ENCODE assay signal across 1 cellular context in the genomic region with DNA sequence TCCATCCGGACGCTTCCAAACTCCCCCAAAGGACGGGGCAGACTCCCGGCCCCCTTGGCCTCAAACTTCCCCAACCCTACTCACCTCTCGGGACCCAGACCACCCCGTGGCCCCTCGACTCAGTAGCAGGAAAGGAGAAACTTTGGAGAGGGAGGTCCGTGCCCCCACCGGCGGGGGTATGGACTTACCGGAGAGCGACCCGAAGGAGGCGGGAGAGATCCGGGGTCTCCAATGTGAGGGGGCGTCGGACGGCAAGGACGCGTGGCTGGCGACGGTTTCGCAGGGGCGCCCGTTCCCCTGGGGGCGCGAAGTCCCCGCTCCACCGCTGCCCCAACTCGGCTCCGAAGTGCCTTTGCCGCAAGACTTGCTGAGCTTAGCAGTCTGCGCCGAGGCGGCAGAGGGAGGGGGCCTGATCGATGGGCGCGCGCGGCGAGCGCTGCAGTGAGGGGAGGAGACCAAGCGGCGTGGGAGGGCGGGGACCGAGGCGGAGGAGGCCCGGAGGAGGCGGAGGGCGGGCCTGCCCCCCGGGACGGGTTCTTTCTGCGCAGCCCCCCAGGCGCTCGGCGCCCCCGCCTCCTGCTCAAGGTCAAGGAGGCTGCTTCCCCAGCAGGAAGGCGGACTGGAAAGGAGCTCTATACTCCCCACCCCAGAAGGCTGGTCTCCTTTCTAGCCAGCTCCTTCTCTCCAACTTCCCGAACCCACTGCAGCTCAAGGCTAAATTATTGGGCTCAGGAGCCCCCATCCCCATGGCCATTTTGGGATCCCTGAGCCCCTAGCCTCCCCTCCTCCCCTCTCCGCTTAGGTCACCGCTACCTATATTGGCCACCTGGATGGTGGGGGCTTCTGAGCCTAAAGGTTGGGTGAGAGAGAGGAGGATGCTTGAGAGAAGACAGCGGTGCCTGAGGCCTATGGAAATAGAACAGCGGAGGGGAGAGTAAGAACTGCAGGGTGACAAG.
TF ChIP-seq lines count a peak whose summit lies in the region.

SYT2 (minus strand) TSS at position 385 of the 956 bp plus-strand sequence. CDS start 104,682 bp downstream, outside the sequence.

TF ChIP-seq in H1, 55 proteins besides CTCF, POLR2A, EP300 and RAD21 (continued from another document):
- TF ChIP-seq, protein P1, sequence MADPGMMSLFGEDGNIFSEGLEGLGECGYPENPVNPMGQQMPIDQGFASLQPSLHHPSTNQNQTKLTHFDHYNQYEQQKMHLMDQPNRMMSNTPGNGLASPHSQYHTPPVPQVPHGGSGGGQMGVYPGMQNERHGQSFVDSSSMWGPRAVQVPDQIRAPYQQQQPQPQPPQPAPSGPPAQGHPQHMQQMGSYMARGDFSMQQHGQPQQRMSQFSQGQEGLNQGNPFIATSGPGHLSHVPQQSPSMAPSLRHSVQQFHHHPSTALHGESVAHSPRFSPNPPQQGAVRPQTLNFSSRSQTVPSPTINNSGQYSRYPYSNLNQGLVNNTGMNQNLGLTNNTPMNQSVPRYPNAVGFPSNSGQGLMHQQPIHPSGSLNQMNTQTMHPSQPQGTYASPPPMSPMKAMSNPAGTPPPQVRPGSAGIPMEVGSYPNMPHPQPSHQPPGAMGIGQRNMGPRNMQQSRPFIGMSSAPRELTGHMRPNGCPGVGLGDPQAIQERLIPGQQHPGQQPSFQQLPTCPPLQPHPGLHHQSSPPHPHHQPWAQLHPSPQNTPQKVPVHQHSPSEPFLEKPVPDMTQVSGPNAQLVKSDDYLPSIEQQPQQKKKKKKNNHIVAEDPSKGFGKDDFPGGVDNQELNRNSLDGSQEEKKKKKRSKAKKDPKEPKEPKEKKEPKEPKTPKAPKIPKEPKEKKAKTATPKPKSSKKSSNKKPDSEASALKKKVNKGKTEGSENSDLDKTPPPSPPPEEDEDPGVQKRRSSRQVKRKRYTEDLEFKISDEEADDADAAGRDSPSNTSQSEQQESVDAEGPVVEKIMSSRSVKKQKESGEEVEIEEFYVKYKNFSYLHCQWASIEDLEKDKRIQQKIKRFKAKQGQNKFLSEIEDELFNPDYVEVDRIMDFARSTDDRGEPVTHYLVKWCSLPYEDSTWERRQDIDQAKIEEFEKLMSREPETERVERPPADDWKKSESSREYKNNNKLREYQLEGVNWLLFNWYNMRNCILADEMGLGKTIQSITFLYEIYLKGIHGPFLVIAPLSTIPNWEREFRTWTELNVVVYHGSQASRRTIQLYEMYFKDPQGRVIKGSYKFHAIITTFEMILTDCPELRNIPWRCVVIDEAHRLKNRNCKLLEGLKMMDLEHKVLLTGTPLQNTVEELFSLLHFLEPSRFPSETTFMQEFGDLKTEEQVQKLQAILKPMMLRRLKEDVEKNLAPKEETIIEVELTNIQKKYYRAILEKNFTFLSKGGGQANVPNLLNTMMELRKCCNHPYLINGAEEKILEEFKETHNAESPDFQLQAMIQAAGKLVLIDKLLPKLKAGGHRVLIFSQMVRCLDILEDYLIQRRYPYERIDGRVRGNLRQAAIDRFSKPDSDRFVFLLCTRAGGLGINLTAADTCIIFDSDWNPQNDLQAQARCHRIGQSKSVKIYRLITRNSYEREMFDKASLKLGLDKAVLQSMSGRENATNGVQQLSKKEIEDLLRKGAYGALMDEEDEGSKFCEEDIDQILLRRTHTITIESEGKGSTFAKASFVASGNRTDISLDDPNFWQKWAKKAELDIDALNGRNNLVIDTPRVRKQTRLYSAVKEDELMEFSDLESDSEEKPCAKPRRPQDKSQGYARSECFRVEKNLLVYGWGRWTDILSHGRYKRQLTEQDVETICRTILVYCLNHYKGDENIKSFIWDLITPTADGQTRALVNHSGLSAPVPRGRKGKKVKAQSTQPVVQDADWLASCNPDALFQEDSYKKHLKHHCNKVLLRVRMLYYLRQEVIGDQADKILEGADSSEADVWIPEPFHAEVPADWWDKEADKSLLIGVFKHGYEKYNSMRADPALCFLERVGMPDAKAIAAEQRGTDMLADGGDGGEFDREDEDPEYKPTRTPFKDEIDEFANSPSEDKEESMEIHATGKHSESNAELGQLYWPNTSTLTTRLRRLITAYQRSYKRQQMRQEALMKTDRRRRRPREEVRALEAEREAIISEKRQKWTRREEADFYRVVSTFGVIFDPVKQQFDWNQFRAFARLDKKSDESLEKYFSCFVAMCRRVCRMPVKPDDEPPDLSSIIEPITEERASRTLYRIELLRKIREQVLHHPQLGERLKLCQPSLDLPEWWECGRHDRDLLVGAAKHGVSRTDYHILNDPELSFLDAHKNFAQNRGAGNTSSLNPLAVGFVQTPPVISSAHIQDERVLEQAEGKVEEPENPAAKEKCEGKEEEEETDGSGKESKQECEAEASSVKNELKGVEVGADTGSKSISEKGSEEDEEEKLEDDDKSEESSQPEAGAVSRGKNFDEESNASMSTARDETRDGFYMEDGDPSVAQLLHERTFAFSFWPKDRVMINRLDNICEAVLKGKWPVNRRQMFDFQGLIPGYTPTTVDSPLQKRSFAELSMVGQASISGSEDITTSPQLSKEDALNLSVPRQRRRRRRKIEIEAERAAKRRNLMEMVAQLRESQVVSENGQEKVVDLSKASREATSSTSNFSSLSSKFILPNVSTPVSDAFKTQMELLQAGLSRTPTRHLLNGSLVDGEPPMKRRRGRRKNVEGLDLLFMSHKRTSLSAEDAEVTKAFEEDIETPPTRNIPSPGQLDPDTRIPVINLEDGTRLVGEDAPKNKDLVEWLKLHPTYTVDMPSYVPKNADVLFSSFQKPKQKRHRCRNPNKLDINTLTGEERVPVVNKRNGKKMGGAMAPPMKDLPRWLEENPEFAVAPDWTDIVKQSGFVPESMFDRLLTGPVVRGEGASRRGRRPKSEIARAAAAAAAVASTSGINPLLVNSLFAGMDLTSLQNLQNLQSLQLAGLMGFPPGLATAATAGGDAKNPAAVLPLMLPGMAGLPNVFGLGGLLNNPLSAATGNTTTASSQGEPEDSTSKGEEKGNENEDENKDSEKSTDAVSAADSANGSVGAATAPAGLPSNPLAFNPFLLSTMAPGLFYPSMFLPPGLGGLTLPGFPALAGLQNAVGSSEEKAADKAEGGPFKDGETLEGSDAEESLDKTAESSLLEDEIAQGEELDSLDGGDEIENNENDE (IDR thresholded peaks at IDR 0.05; ENCODE audit: insufficient replicate concordance, low read length): no peak
TF ChIP-seq in H1: peak in this region for 13.
